ENCODE assay signal across 22 cellular contexts in genomic region chr1:6592865-6593593, GRCh38. TPM values are rescaled to one million over a fixed set of nuclear protein-coding genes. Genes with fewer than 3 reads are reported as not detected.
DNase-seq lines count a peak whose midpoint lies in the region; ATAC-seq and TF ChIP-seq lines count a peak whose summit lies in the region.
"Had no signal": no experiment of that assay in that cellular context is flagged by ENCODE, and none has a peak within 500 bp of the region (broad histone marks: within the 10 kb centered on the region; RNA-seq: fewer than 3 reads in every experiment).

No MANE protein-coding gene starts in this region.

- H3K4me3 Mint-ChIP-seq in activated CD8-positive, alpha-beta memory T cell treated with anti-CD3 and anti-CD28 coated beads, Interleukin-2, amount 10 ng/mL, durations not matched to agents 7 days and 5 days, result no peak overlapping the region
- H3K4me3 Mint-ChIP-seq in activated CD4-positive, alpha-beta T cell treated with anti-CD3 and anti-CD28 coated beads, Interleukin-2, amount 10 ng/mL, durations not matched to agents 7 days and 5 days, result no peak overlapping the region
- H3K4me3 Mint-ChIP-seq: B cell; CD4-positive, alpha-beta memory T cell had no signal

- DNase-seq in activated CD8-positive, alpha-beta memory T cell treated with anti-CD3 and anti-CD28 coated beads, Interleukin-2, amount 10 ng/mL, durations not matched to agents 7 days and 5 days, result no peak
- DNase-seq in activated CD8-positive, alpha-beta memory T cell treated with anti-CD3 and anti-CD28 coated beads, Interleukin-2, amount 50 U/mL, for 48 hours, result no peak
- DNase-seq in ascending aorta (ENCODE audit: low spot score in 2 of 2) (no peak), osteoblast (ENCODE audit: insufficient read length, low spot score, missing footprints) (peak; percentile 26), NCI-H1417 (lab: John Stamatoyannopoulos, UW) (no peak)
- no peak for DNase-seq in activated CD4-positive, alpha-beta T cell treated with anti-CD3 and anti-CD28 coated beads, Interleukin-2, amount 10 ng/mL, durations not matched to agents 7 days and 5 days
- DNase-seq: 8988T; CD4-positive, alpha-beta memory T cell; EL; GOT3; KG1; NCI-H1105 treated with DMSO at 0.1 percent for 48 hours; NCI-H1694 treated with DMSO at 0.1 percent for 48 hours; NCI-H2107; NCI-H2227 treated with DMSO at 0.1 percent for 48 hours; NCI-H510A treated with DMSO at 0.1 percent for 48 hours; NCI-H774; SHP77 had no signal

- CTCF ChIA-PET in activated CD8-positive, alpha-beta memory T cell treated with anti-CD3 and anti-CD28 coated beads, Interleukin-2, amount 10 ng/mL, durations not matched to agents 7 days and 5 days (lab: Charles Lee), result interaction anchor here (1.3 kb wide), 1 partner anchor 13 kb away, joined by 5 read pairs; the partner anchor contains the start of gene ZBTB48
- CTCF ChIA-PET in activated CD4-positive, alpha-beta T cell treated with anti-CD3 and anti-CD28 coated beads, Interleukin-2, amount 10 ng/mL, durations not matched to agents 7 days and 5 days (lab: Charles Lee), result interaction anchor here (0.6 to 3.1 kb wide), 3 partner anchors 9 to 125 kb away, joined by 3 to 13 read pairs (median 4); partner anchors contain the start of genes KLHL21 and NOL9

- intact Hi-C loops in ascending aorta (cut with DNase I), result loop anchor here (5.0 kb wide), 1 partner anchor 41 kb away; the partner anchor contains the start of gene NOL9

- TF ChIP-seq CTCF in ascending aorta (IDR thresholded peaks at IDR 0.05), result no peak
- TF ChIP-seq CTCF in osteoblast (IDR thresholded peaks at IDR 0.05; ENCODE audit: extremely low read depth, low read depth, low read length), result no peak

- H3K27ac Mint-ChIP-seq in activated CD8-positive, alpha-beta memory T cell treated with anti-CD3 and anti-CD28 coated beads, Interleukin-2, amount 10 ng/mL, durations not matched to agents 7 days and 5 days, result peak overlapping the region; percentile 75
- no peak overlapping the region for H3K27ac Mint-ChIP-seq in activated CD4-positive, alpha-beta T cell treated with anti-CD3 and anti-CD28 coated beads, Interleukin-2, amount 10 ng/mL, durations not matched to agents 7 days and 5 days
- H3K27ac Mint-ChIP-seq: B cell had no signal

- no peaks in the 10 kb centered on the region for H3K9me3 Mint-ChIP-seq in activated CD8-positive, alpha-beta memory T cell treated with anti-CD3 and anti-CD28 coated beads, Interleukin-2, amount 10 ng/mL, durations not matched to agents 7 days and 5 days (ENCODE audit: low read depth)
- no peaks in the 10 kb centered on the region for H3K9me3 Mint-ChIP-seq in activated CD4-positive, alpha-beta T cell treated with anti-CD3 and anti-CD28 coated beads, Interleukin-2, amount 10 ng/mL, durations not matched to agents 7 days and 5 days
- H3K9me3 Mint-ChIP-seq: CD4-positive, alpha-beta memory T cell had no signal

- H3K4me1 Mint-ChIP-seq in activated CD8-positive, alpha-beta memory T cell treated with anti-CD3 and anti-CD28 coated beads, Interleukin-2, amount 10 ng/mL, durations not matched to agents 7 days and 5 days, result peaks cover 37% of the 10 kb centered on the region
- H3K4me1 Mint-ChIP-seq in activated CD4-positive, alpha-beta T cell treated with anti-CD3 and anti-CD28 coated beads, Interleukin-2, amount 10 ng/mL, durations not matched to agents 7 days and 5 days, result peaks cover 35% of the 10 kb centered on the region

- H3K27me3 ChIP-seq in BLaER1 (no peaks in the 10 kb centered on the region), ascending aorta (no peaks in the 10 kb centered on the region), osteoblast (ENCODE audit: insufficient read depth, low read length) (no peaks in the 10 kb centered on the region)

- H3K9me3 ChIP-seq in BLaER1 (no peaks in the 10 kb centered on the region), ascending aorta (no peaks in the 10 kb centered on the region), osteoblast (ENCODE audit: low read depth, low read length) (no peaks in the 10 kb centered on the region)

- peaks cover 76% of the 10 kb centered on the region for H3K79me2 ChIP-seq in osteoblast (ENCODE audit: insufficient read depth, low read length)

- H2AFZ ChIP-seq in osteoblast (ENCODE audit: low read length), result no peak overlapping the region

- peaks cover 100% of the 10 kb centered on the region for H4K20me1 ChIP-seq in BLaER1
- peaks cover 69% of the 10 kb centered on the region for H4K20me1 ChIP-seq in osteoblast (ENCODE audit: insufficient read depth, low read length)

- H3K4me1 ChIP-seq in BLaER1, result peaks cover 59% of the 10 kb centered on the region
- peaks cover 18 to 64% of the 10 kb centered on the region in 2 donors for H3K4me1 ChIP-seq in ascending aorta
- H3K4me1 ChIP-seq in osteoblast (ENCODE audit: insufficient read depth, low read length), result no peaks in the 10 kb centered on the region

- POLR2A ChIA-PET in activated CD4-positive, alpha-beta T cell treated with anti-CD3 and anti-CD28 coated beads, Interleukin-2, amount 10 ng/mL, durations not matched to agents 7 days and 5 days (lab: Charles Lee), result no interaction called here

- peaks cover 16% of the 10 kb centered on the region for H3K36me3 Mint-ChIP-seq in activated CD8-positive, alpha-beta memory T cell treated with anti-CD3 and anti-CD28 coated beads, Interleukin-2, amount 10 ng/mL, durations not matched to agents 7 days and 5 days
- peaks cover 32% of the 10 kb centered on the region for H3K36me3 Mint-ChIP-seq in activated CD4-positive, alpha-beta T cell treated with anti-CD3 and anti-CD28 coated beads, Interleukin-2, amount 10 ng/mL, durations not matched to agents 7 days and 5 days (ENCODE audit: low read depth)

- ATAC-seq in activated CD8-positive, alpha-beta memory T cell treated with anti-CD3 and anti-CD28 coated beads, Interleukin-2, amount 10 ng/mL, durations not matched to agents 7 days and 5 days, result no peak
- ATAC-seq in GM18870 (IDR thresholded peaks at IDR 0.05; ENCODE audit: unreplicated experiment), result no peak
- ATAC-seq: GM12878 had no signal

- no peaks in the 10 kb centered on the region for H3K27me3 Mint-ChIP-seq in activated CD8-positive, alpha-beta memory T cell treated with anti-CD3 and anti-CD28 coated beads, Interleukin-2, amount 10 ng/mL, durations not matched to agents 7 days and 5 days
- H3K27me3 Mint-ChIP-seq in activated CD4-positive, alpha-beta T cell treated with anti-CD3 and anti-CD28 coated beads, Interleukin-2, amount 10 ng/mL, durations not matched to agents 7 days and 5 days, result no peaks in the 10 kb centered on the region
- H3K27me3 Mint-ChIP-seq: B cell; CD4-positive, alpha-beta memory T cell had no signal

- no peak overlapping the region for H3K9ac ChIP-seq in BLaER1

- peak overlapping the region; percentile 73 for H3K4me2 ChIP-seq in BLaER1
- no peak overlapping the region for H3K4me2 ChIP-seq in osteoblast (ENCODE audit: insufficient read depth, low read length)

- H3K36me3 ChIP-seq in BLaER1 (peaks cover 92% of the 10 kb centered on the region), ascending aorta (peaks cover 75 to 87% of the 10 kb centered on the region in 2 donors), osteoblast (ENCODE audit: insufficient read depth, low read length) (peaks cover 92% of the 10 kb centered on the region)

- no peak overlapping the region for H3K4me3 ChIP-seq in BLaER1
- H3K4me3 ChIP-seq in ascending aorta, result no peak overlapping the region
- H3K4me3 ChIP-seq in osteoblast (ENCODE audit: insufficient read depth, low read length), result no peak overlapping the region
- H3K4me3 ChIP-seq: GM12878 had no signal

- peak overlapping the region; percentile 62 for H3K27ac ChIP-seq in BLaER1
- H3K27ac ChIP-seq in ascending aorta, result peak overlapping the region; percentile 82 to 86
- no peak overlapping the region for H3K27ac ChIP-seq in osteoblast (ENCODE audit: low read depth, low read length)

RNA-seq across cellular contexts. Expression of gene KLHL21, which starts 9.6 kb away (rescaled TPM):
- 10 to 100 TPM; 23.9 to 28.2 TPM for total RNA-seq in activated CD8-positive, alpha-beta memory T cell treated with anti-CD3 and anti-CD28 coated beads, Interleukin-2, amount 10 ng/mL, durations not matched to agents 7 days and 5 days
- total RNA-seq in ascending aorta (147 TPM), osteoblast (76.3 and 86.1 TPM in 2 replicates)
- total RNA-seq in activated CD4-positive, alpha-beta T cell treated with anti-CD3 and anti-CD28 coated beads, Interleukin-2, amount 10 ng/mL, durations not matched to agents 7 days and 5 days, result 10 to 100 TPM; 17.3 to 20.0 TPM

RNA-seq across cellular contexts. Expression of gene ZBTB48, which starts 13.2 kb away (rescaled TPM):
- 10 to 100 TPM; 30.7 to 37.4 TPM for total RNA-seq in activated CD8-positive, alpha-beta memory T cell treated with anti-CD3 and anti-CD28 coated beads, Interleukin-2, amount 10 ng/mL, durations not matched to agents 7 days and 5 days
- total RNA-seq in ascending aorta (106 TPM), osteoblast (11.5 and 14.5 TPM in 2 replicates)
- 10 to 100 TPM; 40.4 to 42.9 TPM for total RNA-seq in activated CD4-positive, alpha-beta T cell treated with anti-CD3 and anti-CD28 coated beads, Interleukin-2, amount 10 ng/mL, durations not matched to agents 7 days and 5 days

RNA-seq across cellular contexts. Expression of gene PHF13, which starts 20.5 kb away (rescaled TPM):
- 10 to 100 TPM; 10.7 to 15.9 TPM for total RNA-seq in activated CD8-positive, alpha-beta memory T cell treated with anti-CD3 and anti-CD28 coated beads, Interleukin-2, amount 10 ng/mL, durations not matched to agents 7 days and 5 days
- total RNA-seq in ascending aorta (1.5 TPM), osteoblast (13.4 and 16.8 TPM in 2 replicates)
- total RNA-seq in activated CD4-positive, alpha-beta T cell treated with anti-CD3 and anti-CD28 coated beads, Interleukin-2, amount 10 ng/mL, durations not matched to agents 7 days and 5 days, result 10 to 100 TPM; 12.4 to 12.5 TPM

RNA-seq across cellular contexts. Expression of gene THAP3, which starts 31.6 kb away (rescaled TPM):
- total RNA-seq in activated CD8-positive, alpha-beta memory T cell treated with anti-CD3 and anti-CD28 coated beads, Interleukin-2, amount 10 ng/mL, durations not matched to agents 7 days and 5 days, result 10 to 100 TPM; 24.3 to 24.4 TPM
- total RNA-seq in ascending aorta (9.3 TPM), osteoblast (19.2 and 19.5 TPM in 2 replicates)
- total RNA-seq in activated CD4-positive, alpha-beta T cell treated with anti-CD3 and anti-CD28 coated beads, Interleukin-2, amount 10 ng/mL, durations not matched to agents 7 days and 5 days, result 10 to 100 TPM; 18.2 to 19.5 TPM

RNA-seq across cellular contexts. Expression of gene TAS1R1, which starts 37.9 kb away (rescaled TPM):
- not detected for total RNA-seq in activated CD8-positive, alpha-beta memory T cell treated with anti-CD3 and anti-CD28 coated beads, Interleukin-2, amount 10 ng/mL, durations not matched to agents 7 days and 5 days
- total RNA-seq in ascending aorta (not detected), osteoblast (under 0.01 and 0.29 TPM in 2 replicates)
- not detected for total RNA-seq in activated CD4-positive, alpha-beta T cell treated with anti-CD3 and anti-CD28 coated beads, Interleukin-2, amount 10 ng/mL, durations not matched to agents 7 days and 5 days
- total RNA-seq: B cell; CD4-positive, alpha-beta memory T cell; GM12878 had no signal
